8 cellular contexts compared by ENCODE assay signal in genomic region chr2:173027181-173028128, GRCh38. TPM values are rescaled to one million over a fixed set of nuclear protein-coding genes. Genes with fewer than 3 reads are reported as not detected.
A peak's percentile ranks its signal among the peaks of the same experiment; 100 is the strongest.
DNase-seq lines count a peak whose midpoint lies in the region; ATAC-seq and TF ChIP-seq lines count a peak whose summit lies in the region.

No MANE protein-coding gene starts in this region.

- no peaks in the 10 kb centered on the region for H3K27me3 Mint-ChIP-seq in endothelial cell (ENCODE audit: unreplicated experiment)

- no peak overlapping the region for H3K27ac Mint-ChIP-seq in endothelial cell (ENCODE audit: unreplicated experiment)

- ATAC-seq in GM21825 (IDR thresholded peaks at IDR 0.05; ENCODE audit: unreplicated experiment) = no peak

- H3K9me3 Mint-ChIP-seq in endothelial cell (ENCODE audit: unreplicated experiment) = no peaks in the 10 kb centered on the region

- DNase-seq in GM10266 (ENCODE audit: extremely low spot score) = peak; percentile 65
- DNase-seq in HS-27A (ENCODE audit: low read depth) = peak; percentile 53
- DNase-seq in NOMO-1 (lab: John Stamatoyannopoulos, UW; ENCODE audit: unreplicated experiment in 2 of 2) = peak; percentile 42 to 87
- peak; percentile 30 to 61 (median 35) for DNase-seq in activated CD8-positive, alpha-beta memory T cell treated with anti-CD3 and anti-CD28 coated beads for 48 hours (ENCODE audit: low read depth in 2 of 3, low spot score in 2 of 3)
- peak; percentile 85 for DNase-seq in endothelial cell (ENCODE audit: low spot score)
- peak; percentile 79 for DNase-seq in middle frontal gyrus (ENCODE audit: extremely low spot score, low spot score)
- peak; percentile 20 to 42 for DNase-seq in stimulated activated CD8-positive, alpha-beta memory T cell treated with anti-CD3 and anti-CD28 coated beads, Interleukin-15, amount 100 ng/mL, for 48 hours (ENCODE audit: low read depth in 2 of 2)

- H3K36me3 Mint-ChIP-seq in endothelial cell (ENCODE audit: low read depth, unreplicated experiment) = peaks cover 5% of the 10 kb centered on the region

- TF ChIP-seq CTCF in GM10266 (IDR thresholded peaks at IDR 0.05; ENCODE audit: control insufficient read depth, insufficient read depth, low read depth, missing control alignments) = peak; percentile 95
- peak; percentile 98 for TF ChIP-seq CTCF in endothelial cell (IDR thresholded peaks at IDR 0.05; ENCODE audit: unreplicated experiment)

- no peak overlapping the region for H3K4me3 Mint-ChIP-seq in endothelial cell (ENCODE audit: unreplicated experiment)

- H3K4me1 Mint-ChIP-seq in endothelial cell (ENCODE audit: unreplicated experiment) = peaks cover 2% of the 10 kb centered on the region

RNA-seq across cellular contexts. Expression of gene MAP3K20, which starts 48.2 kb away (rescaled TPM):
- total RNA-seq in endothelial cell (ENCODE audit: unreplicated experiment) = 11.8 TPM

Comparison
In these comparisons a context has a peak if more than half of its experiments do, and no peak if none do; other contexts are left out.
1. DNase-seq: peak in every context shown above with its lines; median percentile 85 in endothelial cell; 79 in middle frontal gyrus; 65 in GM10266; 64 in NOMO-1; 53 in HS-27A; 35 in activated CD8-positive, alpha-beta memory T cell treated with anti-CD3 and anti-CD28 coated beads for 48 hours; 31 in stimulated activated CD8-positive, alpha-beta memory T cell treated with anti-CD3 and anti-CD28 coated beads, Interleukin-15, amount 100 ng/mL, for 48 hours.